ENCODE assay signal across 9 cellular contexts in the genomic region with DNA sequence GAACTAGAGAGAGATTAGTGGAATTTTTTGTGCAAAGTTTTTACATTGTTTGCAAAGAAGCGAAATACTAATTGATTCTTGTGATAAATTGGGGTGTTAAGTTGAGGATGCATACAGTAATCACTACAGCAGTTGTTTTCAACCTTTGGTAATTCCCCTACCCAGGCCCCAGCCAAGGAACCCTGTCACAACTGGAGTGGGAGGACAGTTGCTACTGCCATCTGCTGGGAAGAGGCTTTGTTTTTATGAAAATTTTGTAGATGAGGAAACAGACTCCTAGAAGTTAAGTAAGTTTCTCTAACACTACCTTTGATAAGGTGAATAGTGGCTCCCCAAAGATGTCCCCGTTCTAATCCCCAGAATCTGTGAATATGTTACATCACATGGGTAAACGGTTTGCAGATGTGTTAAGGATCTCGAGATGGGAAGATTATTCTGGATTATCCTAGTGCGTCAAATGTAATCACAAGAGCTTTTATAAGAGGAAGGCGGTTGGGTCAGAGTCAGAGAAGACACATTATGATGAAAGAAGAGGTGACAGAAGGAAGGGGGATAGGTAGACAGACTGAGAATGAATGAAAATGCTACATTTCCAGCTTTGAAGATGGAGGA. TPM values are rescaled to one million over a fixed set of nuclear protein-coding genes. Genes with fewer than 3 reads are reported as not detected.
DNase-seq lines count a peak whose midpoint lies in the region; ATAC-seq, FAIRE-seq and TF ChIP-seq lines count a peak whose summit lies in the region.
"Had no signal": no experiment of that assay in that cellular context is flagged by ENCODE, and none has a peak within 500 bp of the region (broad histone marks: within the 10 kb centered on the region; RNA-seq: fewer than 3 reads in every experiment).

No MANE protein-coding gene starts in this region.

- H3K4me3 ChIP-seq in foreskin fibroblast (ENCODE audit: low read depth in 1 of 2, low read length in 2 of 2), result no peak overlapping the region
- H3K4me3 ChIP-seq: lung had no signal

- DNase-seq in COLO829 (ENCODE audit: low spot score), result peak; percentile 42
- DNase-seq in GM18507 (ENCODE audit: extremely low spot score, insufficient read length, low read depth), result no peak
- peak; percentile 65 for DNase-seq in SK-MEL-5 (ENCODE audit: low read depth, low spot score)
- peak in 1 of 2 donors; percentile 7 for DNase-seq in foreskin fibroblast
- DNase-seq in stimulated activated CD4-positive, alpha-beta T cell treated with anti-CD3 and anti-CD28 coated beads, TNF-alpha, amount 100 ng/mL, for 24 hours (ENCODE audit: low read depth in 3 of 3), result peak; percentile 3 to 7 (median 7)
- no peak for DNase-seq in NCI-H1436 (lab: John Stamatoyannopoulos, UW)
- DNase-seq in NCI-H128 (lab: John Stamatoyannopoulos, UW; ENCODE audit: unreplicated experiment), result no peak

- peak; percentile 78 for FAIRE-seq in GM18507 (lab: Jason Lieb, UNC)

- peak; percentile 62 for TF ChIP-seq CTCF in foreskin fibroblast (IDR thresholded peaks at IDR 0.05; ENCODE audit: low read depth, low read length)

- peak; percentile 58 for ATAC-seq in HG03196 (IDR thresholded peaks at IDR 0.05; ENCODE audit: unreplicated experiment)

- in situ Hi-C loops in SK-MEL-5 (cut with HindIII; ENCODE audit: low pct_unique_long_range_greater_than_20kb, low sequenced_read_pairs), result no loop called here

RNA-seq across cellular contexts. Expression of a gene that starts 34.0 kb away (rescaled TPM):
- total RNA-seq in SK-MEL-5 (2014; rRNA removed; shearing (Covaris generic)), result 0.08 and 0.11 TPM in 2 replicates
- not detected in 2 replicates for polyA plus RNA-seq in SK-MEL-5 (2015; cell fraction: cytosol; rRNA removed)
- polyA plus RNA-seq in SK-MEL-5 (2015; cell fraction: nucleus; rRNA removed), result not detected in 2 replicates

Comparison
In these comparisons a context has a peak if more than half of its experiments do, and no peak if none do; other contexts are left out.
1. DNase-seq: peak in COLO829 (single experiment), SK-MEL-5 (single experiment) and stimulated activated CD4-positive, alpha-beta T cell treated with anti-CD3 and anti-CD28 coated beads, TNF-alpha, amount 100 ng/mL, for 24 hours (3 of 3); none in GM18507 (single experiment), NCI-H1436 (single experiment) and NCI-H128 (single experiment).